ENCODE assay signal across 30 cellular contexts in the genomic region with DNA sequence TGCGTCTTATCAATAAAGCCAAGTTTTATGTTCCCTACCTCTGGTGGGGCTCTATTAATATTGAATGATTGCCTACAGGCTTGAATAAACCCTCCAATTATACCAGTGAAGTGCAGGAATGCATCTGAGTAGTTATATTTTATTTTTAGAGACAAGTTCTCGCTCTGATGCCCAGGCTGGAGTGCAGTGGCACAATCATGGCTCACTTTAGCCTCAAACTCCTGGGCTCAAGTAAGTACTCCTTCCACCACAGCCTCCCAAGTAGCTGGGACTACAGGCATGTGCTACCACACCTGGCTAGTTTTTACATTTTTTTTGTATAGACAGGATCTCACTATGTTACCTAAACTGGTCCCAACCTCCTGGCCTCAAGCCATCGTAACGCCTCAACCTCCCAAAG.
"Had no signal": no experiment of that assay in that cellular context is flagged by ENCODE, and none has a peak within 500 bp of the region (broad histone marks: within the 10 kb centered on the region; RNA-seq: fewer than 3 reads in every experiment).

No MANE protein-coding gene starts in this region.

- ATAC-seq: activated CD4-positive, CD25-positive, alpha-beta regulatory T cell treated with anti-CD3 and anti-CD28 coated beads, Interleukin-2, amount 50 U/mL, for 24 hours; esophagus mucosa; mucosa of descending colon; natural killer cell treated with Interleukin-12 subunit alpha and Interleukin-12 subunit beta and Interleukin-15 and Interleukin-18, amount 100 ng/mL, for 72 hours had no signal

- H3K36me3 Mint-ChIP-seq: natural killer cell treated with Interleukin-12 subunit alpha and Interleukin-12 subunit beta and Interleukin-15 and Interleukin-18, amount 100 ng/mL, for 72 hours had no signal

- FAIRE-seq: endothelial cell of umbilical vein, TTC549 had no signal

- H3K27ac Mint-ChIP-seq: activated CD4-positive, alpha-beta memory T cell treated with anti-CD3 and anti-CD28 coated beads for 36 hours; activated CD4-positive, alpha-beta T cell treated with anti-CD3 and anti-CD28 coated beads, Interleukin-2, amount 10 ng/mL, durations not matched to agents 24 days and 14 days; activated naive CD4-positive, alpha-beta T cell treated with anti-CD3 and anti-CD28 coated beads, Interleukin-2, amount 10 ng/mL, durations not matched to agents 7 days and 5 days; activated naive CD8-positive, alpha-beta T cell treated with anti-CD3 and anti-CD28 coated beads, Interleukin-2, amount 10 ng/mL, durations not matched to agents 7 days and 5 days; activated T-helper 1 cell treated with anti-CD3 and anti-CD28 coated beads, Interleukin-12 subunit alpha, Interleukin-12 subunit beta, Interleukin-2, Interleukin-4 antibody, amounts not matched to agents 30 ng/mL and 10 ng/mL and 1 ng/mL, durations not matched to agents 14 hours and 24 hours and 36 hours; progenitor cell of endocrine pancreas had no signal

- H3K27ac ChIP-seq: ascending aorta, cardiac muscle cell, coronary artery, suprapubic skin, tibial artery, upper lobe of right lung, WERI-Rb-1 had no signal

- DNase-seq: activated CD4-positive, alpha-beta memory T cell treated with anti-CD3 and anti-CD28 coated beads for 36 hours; activated CD4-positive, alpha-beta T cell treated with anti-CD3 and anti-CD28 coated beads, Interleukin-2, amount 10 ng/mL, durations not matched to agents 24 days and 14 days; activated CD8-positive, alpha-beta memory T cell treated with anti-CD3 and anti-CD28 coated beads, Interleukin-2, amount 50 U/mL, for 4 hours; activated effector memory CD4-positive, alpha-beta T cell treated with anti-CD3 and anti-CD28 coated beads, Interleukin-2, amount 50 U/mL, for 16 hours; activated naive CD4-positive, alpha-beta T cell treated with anti-CD3 and anti-CD28 coated beads, Interleukin-2, amount 10 ng/mL, durations not matched to agents 7 days and 5 days; activated naive CD8-positive, alpha-beta T cell treated with anti-CD3 and anti-CD28 coated beads, Interleukin-2, amount 10 ng/mL, durations not matched to agents 7 days and 5 days; activated T-cell treated with anti-CD3 and anti-CD28 coated beads, Interleukin-2, amount 50 U/mL, for 1 hour; foreskin fibroblast; heart right ventricle; mesendoderm; mucosa of descending colon; retina; stimulated activated naive CD4-positive, alpha-beta T cell; T-helper 1 cell; tibial artery; upper lobe of right lung; WERI-Rb-1 had no signal

- H3K4me1 ChIP-seq: ascending aorta, tibial artery, upper lobe of right lung had no signal

- H3K9me3 Mint-ChIP-seq: activated CD4-positive, alpha-beta memory T cell treated with anti-CD3 and anti-CD28 coated beads for 36 hours; activated CD4-positive, alpha-beta T cell treated with anti-CD3 and anti-CD28 coated beads, Interleukin-2, amount 10 ng/mL, durations not matched to agents 24 days and 14 days; activated naive CD4-positive, alpha-beta T cell treated with anti-CD3 and anti-CD28 coated beads, Interleukin-2, amount 10 ng/mL, durations not matched to agents 7 days and 5 days; activated naive CD8-positive, alpha-beta T cell treated with anti-CD3 and anti-CD28 coated beads, Interleukin-2, amount 10 ng/mL, durations not matched to agents 7 days and 5 days; activated T-helper 1 cell treated with anti-CD3 and anti-CD28 coated beads, Interleukin-12 subunit alpha, Interleukin-12 subunit beta, Interleukin-2, Interleukin-4 antibody, amounts not matched to agents 30 ng/mL and 10 ng/mL and 1 ng/mL, durations not matched to agents 14 hours and 24 hours and 36 hours; brain; natural killer cell treated with Interleukin-12 subunit alpha and Interleukin-12 subunit beta and Interleukin-15 and Interleukin-18, amount 100 ng/mL, for 72 hours had no signal

- H3K4me3 Mint-ChIP-seq: activated CD4-positive, alpha-beta memory T cell treated with anti-CD3 and anti-CD28 coated beads for 36 hours; activated CD4-positive, alpha-beta T cell treated with anti-CD3 and anti-CD28 coated beads, Interleukin-2, amount 10 ng/mL, durations not matched to agents 24 days and 14 days; activated naive CD4-positive, alpha-beta T cell treated with anti-CD3 and anti-CD28 coated beads, Interleukin-2, amount 10 ng/mL, durations not matched to agents 7 days and 5 days; activated naive CD8-positive, alpha-beta T cell treated with anti-CD3 and anti-CD28 coated beads, Interleukin-2, amount 10 ng/mL, durations not matched to agents 7 days and 5 days; activated T-helper 1 cell treated with anti-CD3 and anti-CD28 coated beads, Interleukin-12 subunit alpha, Interleukin-12 subunit beta, Interleukin-2, Interleukin-4 antibody, amounts not matched to agents 30 ng/mL and 10 ng/mL and 1 ng/mL, durations not matched to agents 14 hours and 24 hours and 36 hours; natural killer cell treated with Interleukin-12 subunit alpha and Interleukin-12 subunit beta and Interleukin-15 and Interleukin-18, amount 100 ng/mL, for 72 hours had no signal

- H3K36me3 ChIP-seq: ascending aorta, cardiac muscle cell, suprapubic skin, tibial artery, upper lobe of right lung had no signal

- H3K27me3 Mint-ChIP-seq: activated CD4-positive, alpha-beta T cell treated with anti-CD3 and anti-CD28 coated beads, Interleukin-2, amount 10 ng/mL, durations not matched to agents 24 days and 14 days; activated naive CD4-positive, alpha-beta T cell treated with anti-CD3 and anti-CD28 coated beads, Interleukin-2, amount 10 ng/mL, durations not matched to agents 7 days and 5 days; brain; progenitor cell of endocrine pancreas had no signal

- H3K4me3 ChIP-seq: ascending aorta, cardiac muscle cell, coronary artery, heart right ventricle, lung, mucosa of descending colon, suprapubic skin, tibial artery, upper lobe of right lung had no signal

- H3K27me3 ChIP-seq: ascending aorta, cardiac muscle cell, heart right ventricle, suprapubic skin, tibial artery, upper lobe of right lung had no signal

- H3K9me3 ChIP-seq: ascending aorta, heart right ventricle, mucosa of descending colon, suprapubic skin, tibial artery, upper lobe of right lung had no signal
